ENCODE assay signal across 9 cellular contexts in the genomic region with DNA sequence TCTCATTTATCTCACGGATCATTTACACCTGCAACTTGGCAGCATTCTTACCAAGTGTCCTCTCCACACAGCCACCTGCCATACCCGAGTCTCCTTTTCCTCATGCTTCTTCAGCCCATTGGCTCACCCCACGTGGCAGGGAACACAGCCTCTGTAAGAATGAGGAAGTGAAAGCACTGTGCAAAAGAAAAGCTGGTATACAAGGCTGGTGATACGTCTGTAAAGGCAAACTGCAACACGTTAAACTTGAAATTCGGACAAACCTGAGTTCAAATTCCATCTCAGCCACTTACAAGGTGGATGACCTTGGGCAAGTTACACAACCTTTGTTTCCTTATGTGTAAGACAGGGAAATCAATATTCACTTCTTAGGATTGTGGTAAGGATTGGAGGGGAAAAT.
DNase-seq lines count a peak whose midpoint lies in the region; ATAC-seq and TF ChIP-seq lines count a peak whose summit lies in the region.
"Had no signal": no experiment of that assay in that cellular context is flagged by ENCODE, and none has a peak within 500 bp of the region (broad histone marks: within the 10 kb centered on the region; RNA-seq: fewer than 3 reads in every experiment).

No MANE protein-coding gene starts in this region.

- H3K9ac ChIP-seq in mammary epithelial cell (ENCODE audit: insufficient read depth, low read length) = no peak overlapping the region

- no peaks in the 10 kb centered on the region for H3K36me3 Mint-ChIP-seq in MCF 10A (ENCODE audit: insufficient read depth, unreplicated experiment)

- intact Hi-C loops in mammary epithelial cell (cut with micrococcal nuclease) (no loop called here), MCF 10A (cut with micrococcal nuclease) (no loop called here)

- H3K4me3 ChIP-seq in mammary epithelial cell (replicated peaks in 1 of 3; ENCODE audit: insufficient read depth in 1 of 3, low read depth in 2 of 3, low read length in 3 of 3) (no peak overlapping the region), lung (no peak overlapping the region)
- H3K4me3 ChIP-seq: heart right ventricle had no signal

- H3K4me1 ChIP-seq in mammary epithelial cell (ENCODE audit: insufficient read depth, low read length) = peaks cover 13% of the 10 kb centered on the region
- peaks cover 0 to 3% of the 10 kb centered on the region in 2 donors for H3K4me1 ChIP-seq in lung (ENCODE audit: control insufficient read depth in 2 of 2, insufficient read depth in 2 of 2, low read length in 2 of 2)

- POLR2A ChIA-PET in MCF 10A (lab: Yijun Ruan, JAX) (interaction anchor here (5.5 kb wide), 1 partner anchor 15 kb away, joined by 62 read pairs; no protein-coding TSS in a partner anchor), RWPE1 (lab: Yijun Ruan, JAX; ENCODE audit: low non-redundant PET) (no interaction called here)

- H3K4me1 Mint-ChIP-seq in MCF 10A (ENCODE audit: insufficient read depth, unreplicated experiment) = peaks cover 20% of the 10 kb centered on the region

- WGBS in mammary epithelial cell (ENCODE audit: low coverage, missing lambda C conversion rate) = 77% methylated on average over 5 of the region's 6 CpGs
- 37 to 38% methylated on average over 6 of the region's 6 CpGs for WGBS in lung, 2 donors

- H2AFZ ChIP-seq in mammary epithelial cell (ENCODE audit: low read depth, low read length) = peak overlapping the region; percentile 1

- no peaks in the 10 kb centered on the region for H4K20me1 ChIP-seq in mammary epithelial cell (ENCODE audit: insufficient read depth, low read length)

- H3K27ac Mint-ChIP-seq in MCF 10A (ENCODE audit: low read depth, unreplicated experiment) = no peak overlapping the region

- ATAC-seq in HG03135 (IDR thresholded peaks at IDR 0.05; ENCODE audit: unreplicated experiment) = peak; percentile 73
- no peak for ATAC-seq in lung (ENCODE audit: insufficient read depth, low FRiP score)
- no peak for ATAC-seq in HG02840 (IDR thresholded peaks at IDR 0.05; ENCODE audit: low FRiP score, unreplicated experiment)

- H3K36me3 ChIP-seq in mammary epithelial cell (ENCODE audit: insufficient read depth, low read length) (no peaks in the 10 kb centered on the region), lung (ENCODE audit: control insufficient read depth in 2 of 2, insufficient read depth in 2 of 2, low read length in 2 of 2) (no peaks in the 10 kb centered on the region)
- H3K36me3 ChIP-seq: heart right ventricle had no signal

- dilution Hi-C loops in mammary epithelial cell (cut with HindIII; ENCODE audit: low sequenced_read_pairs) = no loop called here

- H3K4me2 ChIP-seq in mammary epithelial cell (ENCODE audit: insufficient read depth, low read depth, low read length) = no peak overlapping the region

- H3K27me3 Mint-ChIP-seq in MCF 10A (ENCODE audit: insufficient read depth, unreplicated experiment) = no peaks in the 10 kb centered on the region

- no peaks in the 10 kb centered on the region for H3K9me3 ChIP-seq in mammary epithelial cell (replicated peaks; ENCODE audit: insufficient read depth, low read length)
- no peaks in the 10 kb centered on the region for H3K9me3 ChIP-seq in lung (ENCODE audit: control insufficient read depth in 2 of 2, insufficient read depth in 1 of 2, low read length in 1 of 2)
- H3K9me3 ChIP-seq: heart right ventricle had no signal

- no peak overlapping the region for H3K4me3 Mint-ChIP-seq in MCF 10A (ENCODE audit: unreplicated experiment)

- H3K9me3 Mint-ChIP-seq in MCF 10A (ENCODE audit: unreplicated experiment) = no peaks in the 10 kb centered on the region

- in situ Hi-C loops in mammary epithelial cell (cut with MboI; ENCODE audit: low sequenced_read_pairs in 2 of 2) = no loop called here

- H3K27ac ChIP-seq in mammary epithelial cell (ENCODE audit: insufficient read depth, low read depth, low read length) = no peak overlapping the region
- H3K27ac ChIP-seq in lung (ENCODE audit: low read depth in 1 of 2, low read length in 1 of 2) = no peak overlapping the region
- H3K27ac ChIP-seq in RWPE1 = no peak overlapping the region

- CTCF ChIA-PET in mammary epithelial cell (lab: Charles Lee; ENCODE audit: low non-redundant PET) (no interaction called here), MCF 10A (lab: Yijun Ruan, JAX) (interaction anchor here (0.7 to 1.3 kb wide), 3 partner anchors 42 to 88 kb away, joined by 3 to 5 read pairs (median 3); no protein-coding TSS in a partner anchor), RWPE1 (lab: Yijun Ruan, JAX) (no interaction called here)

- TF ChIP-seq CTCF in mammary epithelial cell (conservative IDR thresholded peaks at IDR 0.05 in 1 of 2, IDR thresholded peaks at IDR 0.05 in 1 of 2; ENCODE audit: extremely low read depth in 1 of 2, insufficient read depth in 1 of 2, low read depth in 1 of 2, low read length in 2 of 2) = no peak
- TF ChIP-seq CTCF in MCF 10A (IDR thresholded peaks at IDR 0.05; ENCODE audit: unreplicated experiment) = no peak
- no peak for TF ChIP-seq CTCF in lung (IDR thresholded peaks at IDR 0.05; ENCODE audit: control extremely low read depth, extremely low read depth)
- TF ChIP-seq CTCF in RWPE1 (conservative IDR thresholded peaks at IDR 0.05; ENCODE audit: low read depth) = no peak

- DNase-seq in mammary epithelial cell = no peak
- DNase-seq in MCF 10A (ENCODE audit: unreplicated experiment) = no peak
- DNase-seq in OCI-M1 (lab: John Stamatoyannopoulos, UW) = peak; percentile 86
- peak; percentile 42 for DNase-seq in lung (ENCODE audit: low spot score)
- DNase-seq in NCI-H1092 treated with DMSO at 0.1 percent for 48 hours (lab: John Stamatoyannopoulos, UW) = no peak
- DNase-seq in RWPE1 (ENCODE audit: low spot score) = no peak

- no peaks in the 10 kb centered on the region for H3K79me2 ChIP-seq in mammary epithelial cell (ENCODE audit: insufficient read depth, low read length)

- BruUV-seq in mammary epithelial cell (replicated peaks; lab: Mats Ljungman, UMichigan) (no TSS peak), MCF 10A (replicated peaks; lab: Mats Ljungman, UMichigan) (no TSS peak)

- H3K27me3 ChIP-seq in mammary epithelial cell (ENCODE audit: insufficient read depth, low read length) (no peaks in the 10 kb centered on the region), lung (ENCODE audit: control insufficient read depth, insufficient read depth) (no peaks in the 10 kb centered on the region)
- H3K27me3 ChIP-seq: heart right ventricle had no signal

Comparison
In these comparisons a context has a peak if more than half of its experiments do, and no peak if none do; other contexts are left out.
1. DNase-seq: peak in OCI-M1 (single experiment) and lung (single experiment); none in mammary epithelial cell (single experiment), MCF 10A (single experiment), NCI-H1092 treated with DMSO at 0.1 percent for 48 hours (single experiment) and RWPE1 (single experiment).